1 cellular context compared by ENCODE assay signal in the genomic region with DNA sequence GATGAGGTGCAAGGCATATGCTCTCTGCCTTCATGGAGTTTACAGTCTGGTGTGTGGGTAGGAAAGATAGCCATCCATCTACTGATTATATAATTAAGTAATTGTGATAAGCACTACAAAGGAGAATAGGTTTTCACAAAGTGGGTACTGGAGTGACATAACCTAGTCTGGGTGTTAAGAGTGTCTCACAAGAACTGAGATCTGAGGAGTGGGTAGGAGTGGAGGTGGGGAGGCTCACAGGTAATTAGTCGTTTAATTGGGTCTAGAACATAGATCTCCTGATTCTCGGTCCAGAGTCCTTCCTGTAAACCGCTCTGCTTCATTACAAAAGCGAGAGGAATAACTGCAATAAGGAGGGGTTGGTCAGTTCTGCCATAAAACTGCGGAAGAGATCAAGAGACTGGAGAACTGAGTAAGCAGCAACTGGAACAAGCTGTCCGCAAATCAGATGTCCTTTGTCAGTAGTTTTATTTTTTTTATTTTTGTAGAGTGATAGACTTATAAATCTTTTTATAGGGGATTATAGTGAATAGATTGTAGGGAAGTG.
TF ChIP-seq lines count a peak whose summit lies in the region.

No MANE protein-coding gene starts in this region.

TF ChIP-seq in neural cell, 6 proteins besides CTCF, POLR2A, EP300 and RAD21:
- TF ChIP-seq EZH2 (IDR thresholded peaks at IDR 0.05; ENCODE audit: borderline replicate concordance, insufficient read depth, low read length, poor library complexity, severe bottlenecking) (no peak), SMC3 (conservative IDR thresholded peaks at IDR 0.05; ENCODE audit: poor library complexity) (no peak), MXI1 (conservative IDR thresholded peaks at IDR 0.05; ENCODE audit: poor library complexity, severe bottlenecking) (no peak), TAF1 (IDR thresholded peaks at IDR 0.05; ENCODE audit: low read depth) (no peak), POLR2AphosphoS5 (IDR thresholded peaks at IDR 0.05) (no peak)
- TF ChIP-seq, protein P1, sequence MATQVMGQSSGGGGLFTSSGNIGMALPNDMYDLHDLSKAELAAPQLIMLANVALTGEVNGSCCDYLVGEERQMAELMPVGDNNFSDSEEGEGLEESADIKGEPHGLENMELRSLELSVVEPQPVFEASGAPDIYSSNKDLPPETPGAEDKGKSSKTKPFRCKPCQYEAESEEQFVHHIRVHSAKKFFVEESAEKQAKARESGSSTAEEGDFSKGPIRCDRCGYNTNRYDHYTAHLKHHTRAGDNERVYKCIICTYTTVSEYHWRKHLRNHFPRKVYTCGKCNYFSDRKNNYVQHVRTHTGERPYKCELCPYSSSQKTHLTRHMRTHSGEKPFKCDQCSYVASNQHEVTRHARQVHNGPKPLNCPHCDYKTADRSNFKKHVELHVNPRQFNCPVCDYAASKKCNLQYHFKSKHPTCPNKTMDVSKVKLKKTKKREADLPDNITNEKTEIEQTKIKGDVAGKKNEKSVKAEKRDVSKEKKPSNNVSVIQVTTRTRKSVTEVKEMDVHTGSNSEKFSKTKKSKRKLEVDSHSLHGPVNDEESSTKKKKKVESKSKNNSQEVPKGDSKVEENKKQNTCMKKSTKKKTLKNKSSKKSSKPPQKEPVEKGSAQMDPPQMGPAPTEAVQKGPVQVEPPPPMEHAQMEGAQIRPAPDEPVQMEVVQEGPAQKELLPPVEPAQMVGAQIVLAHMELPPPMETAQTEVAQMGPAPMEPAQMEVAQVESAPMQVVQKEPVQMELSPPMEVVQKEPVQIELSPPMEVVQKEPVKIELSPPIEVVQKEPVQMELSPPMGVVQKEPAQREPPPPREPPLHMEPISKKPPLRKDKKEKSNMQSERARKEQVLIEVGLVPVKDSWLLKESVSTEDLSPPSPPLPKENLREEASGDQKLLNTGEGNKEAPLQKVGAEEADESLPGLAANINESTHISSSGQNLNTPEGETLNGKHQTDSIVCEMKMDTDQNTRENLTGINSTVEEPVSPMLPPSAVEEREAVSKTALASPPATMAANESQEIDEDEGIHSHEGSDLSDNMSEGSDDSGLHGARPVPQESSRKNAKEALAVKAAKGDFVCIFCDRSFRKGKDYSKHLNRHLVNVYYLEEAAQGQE (IDR thresholded peaks at IDR 0.05; ENCODE audit: borderline replicate concordance) = no peak
